Comparison of ENCODE assay signal across 8 cellular contexts in genomic region chr22:39152511-39153219, GRCh38. TPM values are rescaled to one million over a fixed set of nuclear protein-coding genes. Genes with fewer than 3 reads are reported as not detected.
DNase-seq lines count a peak whose midpoint lies in the region; ATAC-seq, FAIRE-seq and TF ChIP-seq lines count a peak whose summit lies in the region.

CBX7 (minus strand) TSS chr22:39152680; CDS start chr22:39152444, 236 bp downstream.

- TF ChIP-seq CTCF in 22Rv1 (IDR thresholded peaks at IDR 0.05), result no peak
- TF ChIP-seq CTCF in keratinocyte (optimal IDR thresholded peaks at IDR 0.05 in 1 of 3, IDR thresholded peaks at IDR 0.05 in 1 of 3, conservative IDR thresholded peaks at IDR 0.05 in 1 of 3; ENCODE audit: extremely low read depth in 1 of 3, insufficient read depth in 2 of 3, low read length in 3 of 3), result no peak

- H3K4me3 ChIP-seq in keratinocyte (ENCODE audit: control insufficient read depth in 2 of 3, extremely low read depth in 1 of 3, insufficient read depth in 2 of 3, low read depth in 1 of 3, low read length in 3 of 3), result peak within 1 kb of the TSS; percentile 45 to 72 (median 62)

- H3K27ac ChIP-seq in 22Rv1 (peak within 1 kb of the TSS; percentile 78), keratinocyte (ENCODE audit: control insufficient read depth, insufficient read depth, low read length) (no peak within 1 kb of the TSS)

- H3K9me1 ChIP-seq in keratinocyte (ENCODE audit: control insufficient read depth, extremely low read depth, insufficient read depth, low read length), result no peaks in the 10 kb centered on the region

- peak within 1 kb of the TSS; percentile 68 for H3K9ac ChIP-seq in keratinocyte (ENCODE audit: control insufficient read depth, extremely low read depth, insufficient read depth, low read length)

- peak within 1 kb of the TSS; percentile 86 for H2AFZ ChIP-seq in keratinocyte (ENCODE audit: control insufficient read depth, low read length)

- dilution Hi-C loops in keratinocyte (cut with MboI; ENCODE audit: extremely low pct_ligation_motif_present, low sequenced_read_pairs), result no loop called here

- H3K9me3 ChIP-seq in keratinocyte (ENCODE audit: control insufficient read depth, low read depth, low read length), result no peaks in the 10 kb centered on the region

- H3K79me2 ChIP-seq in keratinocyte (ENCODE audit: control insufficient read depth, insufficient read depth, low read length), result no peaks in the 10 kb centered on the region

- H3K4me2 ChIP-seq in keratinocyte (ENCODE audit: control insufficient read depth, extremely low read depth, insufficient read depth, low read depth, low read length), result peak within 1 kb of the TSS; percentile 88

- peak; percentile 64 for ATAC-seq in HG03025 (IDR thresholded peaks at IDR 0.05; ENCODE audit: low FRiP score, unreplicated experiment)

- H3K36me3 ChIP-seq in keratinocyte (ENCODE audit: control insufficient read depth in 2 of 2, extremely low read depth in 1 of 2, insufficient read depth in 2 of 2, low read length in 2 of 2), result peaks cover 0 to 3% of the 10 kb centered on the region in 2 experiments

- H3K4me1 ChIP-seq in keratinocyte (ENCODE audit: control insufficient read depth, extremely low read depth, insufficient read depth, low read length), result peaks cover 2% of the 10 kb centered on the region

- no peaks in the 10 kb centered on the region for H4K20me1 ChIP-seq in keratinocyte (ENCODE audit: control insufficient read depth, extremely low read depth, insufficient read depth, low read length)

- peaks cover 25% of the 10 kb centered on the region for H3K27me3 ChIP-seq in keratinocyte (ENCODE audit: control insufficient read depth, extremely low read depth, insufficient read depth, low read length)

- FAIRE-seq in GM18507 (lab: Jason Lieb, UNC) (peak; percentile 91), keratinocyte (lab: Jason Lieb, UNC) (no peak)

- DNase-seq in GM18507 (ENCODE audit: extremely low spot score, insufficient read length, low read depth) (peak; percentile 94), NCI-H2196 treated with DMSO at 0.1 percent for 48 hours (lab: John Stamatoyannopoulos, UW; ENCODE audit: unreplicated experiment) (peak; percentile 49), keratinocyte (ENCODE audit: low read depth, low spot score) (peak; percentile 35)
- peak; percentile 82 for DNase-seq in activated CD4-positive, CD25-positive, alpha-beta regulatory T cell treated with anti-CD3 and anti-CD28 coated beads, Interleukin-2, amount 50 U/mL, for 16 hours (ENCODE audit: low read depth, low spot score)
- DNase-seq in central memory CD4-positive, alpha-beta T cell, result peak; percentile 94
- peak; percentile 91 for DNase-seq in stimulated activated CD4-positive, alpha-beta T cell treated with anti-CD3 and anti-CD28 coated beads, Interleukin-15, amount 100 ng/mL, for 24 hours

RNA-seq across cellular contexts. Expression of gene CBX7, which starts in this region (rescaled TPM):
- 1.2 to 1.6 TPM (median 1.3 TPM) in 3 replicates for polyA plus RNA-seq in keratinocyte
- polyA plus RNA-seq in keratinocyte (2011; ENCODE audit: low read depth), result 2.0 TPM
- polyA plus RNA-seq in keratinocyte (2011; cell fraction: cytosol; rRNA removed), result 0.55 and 1.0 TPM in 2 replicates
- polyA plus RNA-seq in keratinocyte (2011; cell fraction: nucleus; rRNA removed), result 3.5 and 4.3 TPM in 2 replicates
- polyA plus RNA-seq in keratinocyte (2012; ENCODE audit: low replicate concordance), result 1.2 and 2.4 TPM in 2 replicates
- 1.0 to 2.1 TPM (median 1.3 TPM) in 3 replicates for polyA minus RNA-seq in keratinocyte
- polyA minus RNA-seq in keratinocyte (2011; cell fraction: cytosol; rRNA and poly(A)+ RNA removed), result 3.3 TPM
- polyA minus RNA-seq in keratinocyte (2011; cell fraction: nucleus; rRNA and poly(A)+ RNA removed), result 1.3 and 2.2 TPM in 2 replicates

Comparison
In these comparisons a context has a peak if more than half of its experiments do, and no peak if none do; other contexts are left out.
1. DNase-seq: peak in every context shown above with its lines; median percentile 94 in GM18507; 94 in central memory CD4-positive, alpha-beta T cell; 91 in stimulated activated CD4-positive, alpha-beta T cell treated with anti-CD3 and anti-CD28 coated beads, Interleukin-15, amount 100 ng/mL, for 24 hours; 82 in activated CD4-positive, CD25-positive, alpha-beta regulatory T cell treated with anti-CD3 and anti-CD28 coated beads, Interleukin-2, amount 50 U/mL, for 16 hours; 49 in NCI-H2196 treated with DMSO at 0.1 percent for 48 hours; 35 in keratinocyte.